ENCODE assay signal across 15 cellular contexts in genomic region chr2:224532931-224533330, GRCh38. TPM values are rescaled to one million over a fixed set of nuclear protein-coding genes. Genes with fewer than 3 reads are reported as not detected.
A peak's percentile ranks its signal among the peaks of the same experiment; 100 is the strongest.
DNase-seq lines count a peak whose midpoint lies in the region; ATAC-seq and TF ChIP-seq lines count a peak whose summit lies in the region.
"Had no signal": no experiment of that assay in that cellular context is flagged by ENCODE, and none has a peak within 500 bp of the region (broad histone marks: within the 10 kb centered on the region; RNA-seq: fewer than 3 reads in every experiment).

No MANE protein-coding gene starts in this region.

- H3K9me3 Mint-ChIP-seq in CD4-positive, alpha-beta T cell = no peaks in the 10 kb centered on the region
- no peaks in the 10 kb centered on the region for H3K9me3 Mint-ChIP-seq in activated naive CD8-positive, alpha-beta T cell (ENCODE audit: low read depth)

- no peak for DNase-seq in CD4-positive, alpha-beta T cell
- DNase-seq in NCI-H2227 (lab: John Stamatoyannopoulos, UW; ENCODE audit: unreplicated experiment) (no peak), mucosa of descending colon (no peak)
- DNase-seq: activated CD4-positive, alpha-beta T cell treated with anti-CD3 and anti-CD28 coated beads, Interleukin-2, amount 50 U/mL, for 1 hour; AML-193; NCI-H345; PC-3; stimulated activated naive CD4-positive, alpha-beta T cell; SW 1271 had no signal

- POLR2A ChIA-PET in CD4-positive, alpha-beta T cell (lab: Charles Lee) = no interaction called here

- H3K4me3 Mint-ChIP-seq in CD4-positive, alpha-beta T cell = no peak overlapping the region
- H3K4me3 Mint-ChIP-seq in activated naive CD8-positive, alpha-beta T cell = no peak overlapping the region

- peaks cover 62% of the 10 kb centered on the region for H3K4me1 Mint-ChIP-seq in CD4-positive, alpha-beta T cell (ENCODE audit: low read depth)
- peaks cover 62% of the 10 kb centered on the region for H3K4me1 Mint-ChIP-seq in activated naive CD8-positive, alpha-beta T cell (ENCODE audit: low read depth)

- TF ChIP-seq CTCF in CD4-positive, alpha-beta T cell (IDR thresholded peaks at IDR 0.05) = no peak
- TF ChIP-seq CTCF in mucosa of descending colon (IDR thresholded peaks at IDR 0.05) = no peak

- H3K27me3 ChIP-seq in CD4-positive, alpha-beta T cell (ENCODE audit: control insufficient read depth, insufficient read depth, low read length) = no peaks in the 10 kb centered on the region

- no peak overlapping the region for H3K4me3 ChIP-seq in mucosa of descending colon
- H3K4me3 ChIP-seq: lung had no signal

- intact Hi-C loops in CD4-positive, alpha-beta T cell (cut with DNase I, micrococcal nuclease) = loop anchor here in 1 of 2 experiments (5.0 kb wide), 1 partner anchor 49 kb away; no protein-coding TSS in a partner anchor
- intact Hi-C loops in mucosa of descending colon (cut with DNase I, micrococcal nuclease) = no loop called here

- CTCF ChIA-PET in CD4-positive, alpha-beta T cell (lab: Charles Lee) = interaction anchor here (1.2 to 1.3 kb wide), 2 partner anchors 8 to 17 kb away, joined by 3 read pairs; no protein-coding TSS in a partner anchor

- H3K36me3 Mint-ChIP-seq in CD4-positive, alpha-beta T cell (ENCODE audit: low read depth) = peaks cover 60% of the 10 kb centered on the region
- H3K36me3 Mint-ChIP-seq in activated naive CD8-positive, alpha-beta T cell = peaks cover 7% of the 10 kb centered on the region

- H3K27ac ChIP-seq in CD4-positive, alpha-beta T cell (ENCODE audit: low read depth, low read length) = no peak overlapping the region

- H3K9me3 ChIP-seq in CD4-positive, alpha-beta T cell (ENCODE audit: control insufficient read depth, low read length) = no peaks in the 10 kb centered on the region
- no peaks in the 10 kb centered on the region for H3K9me3 ChIP-seq in mucosa of descending colon

- H3K4me1 ChIP-seq in mucosa of descending colon (ENCODE audit: low read depth) = no peaks in the 10 kb centered on the region

- H3K27ac Mint-ChIP-seq in CD4-positive, alpha-beta T cell = peak overlapping the region; percentile 22
- H3K27ac Mint-ChIP-seq in activated naive CD8-positive, alpha-beta T cell = peak overlapping the region; percentile 59

- no peaks in the 10 kb centered on the region for H3K36me3 ChIP-seq in mucosa of descending colon (ENCODE audit: low read depth)

- no peaks in the 10 kb centered on the region for H3K27me3 Mint-ChIP-seq in CD4-positive, alpha-beta T cell
- no peaks in the 10 kb centered on the region for H3K27me3 Mint-ChIP-seq in activated naive CD8-positive, alpha-beta T cell

- no peak for ATAC-seq in CD4-positive, alpha-beta T cell (ENCODE audit: poor library complexity)
- peak; percentile 64 for ATAC-seq in GM18870 (IDR thresholded peaks at IDR 0.05; ENCODE audit: unreplicated experiment)
- peak; percentile 83 for ATAC-seq in HG02943 (IDR thresholded peaks at IDR 0.05; ENCODE audit: low read depth, unreplicated experiment)
- no peak for ATAC-seq in HG02938 (IDR thresholded peaks at IDR 0.05; ENCODE audit: unreplicated experiment)
- ATAC-seq in esophagus mucosa = no peak
- ATAC-seq in mucosa of descending colon = no peak
- ATAC-seq: PC-3 had no signal

RNA-seq across cellular contexts. Expression of gene CUL3, which starts 52.2 kb away (rescaled TPM):
- 100 to 1,000 TPM; 115 TPM for total RNA-seq in CD4-positive, alpha-beta T cell
- total RNA-seq in esophagus mucosa (69.7 TPM), mucosa of descending colon (10 to 100 TPM; 77.3 to 83.5 (median 79.0) TPM)

Comparison
In these comparisons a context has a peak if more than half of its experiments do, and no peak if none do; other contexts are left out.
1. ATAC-seq: peak in GM18870 (single experiment) and HG02943 (single experiment); none in CD4-positive, alpha-beta T cell (single experiment), HG02938 (single experiment), esophagus mucosa (single experiment) and mucosa of descending colon (single experiment).